In the genomic region with DNA sequence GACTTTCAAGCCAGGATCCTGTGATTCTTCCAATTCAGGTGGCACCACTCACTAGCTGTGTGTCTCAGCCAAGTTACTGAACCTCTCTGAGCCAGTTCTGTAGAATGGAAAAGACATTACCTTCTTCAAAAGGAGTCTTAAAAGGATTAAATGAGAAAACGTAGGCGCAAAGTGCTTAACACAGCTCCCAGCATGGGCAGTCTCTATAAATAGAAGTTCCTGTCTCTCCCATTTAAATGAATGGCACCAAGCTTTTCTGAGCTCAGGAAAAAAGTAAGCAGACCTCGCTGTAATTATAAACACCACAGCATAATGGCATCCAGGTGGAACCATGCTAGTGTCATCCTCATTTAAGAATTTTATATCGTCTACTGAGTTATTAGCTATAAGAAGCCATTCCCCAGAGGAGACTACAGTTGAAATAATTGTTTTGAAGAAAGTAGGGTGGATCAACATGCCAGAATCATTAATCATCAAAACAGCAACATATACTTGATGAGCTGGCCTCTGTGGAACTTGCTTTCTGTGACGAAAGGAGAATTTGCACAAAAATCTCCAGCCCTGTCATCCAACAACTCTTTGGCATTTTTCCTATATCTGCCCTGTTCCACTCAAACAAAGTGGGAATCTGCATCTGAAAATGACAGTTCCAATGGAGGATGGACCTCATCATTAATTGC, we compare ENCODE assay signal across 11 cellular contexts.
DNase-seq lines count a peak whose midpoint lies in the region; ATAC-seq, FAIRE-seq and TF ChIP-seq lines count a peak whose summit lies in the region.
"Had no signal": no experiment of that assay in that cellular context is flagged by ENCODE, and none has a peak within 500 bp of the region (broad histone marks: within the 10 kb centered on the region; RNA-seq: fewer than 3 reads in every experiment).

No MANE protein-coding gene starts in this region.

- peaks cover 27% of the 10 kb centered on the region for H3K4me1 ChIP-seq in mesodermal cell (ENCODE audit: control insufficient read depth, insufficient read depth, low read length, poor library complexity, severe bottlenecking)
- no peaks in the 10 kb centered on the region for H3K4me1 ChIP-seq in CD8-positive, alpha-beta memory T cell (ENCODE audit: insufficient read depth, low read length)
- peaks cover 5% of the 10 kb centered on the region; the same call in 1 of the 2 replicates for H3K4me1 ChIP-seq in H9 (ENCODE audit: insufficient read depth, low read length)
- H3K4me1 ChIP-seq: left lung had no signal

- H4K91ac ChIP-seq in H9 (ENCODE audit: insufficient read length, low read depth, low read length) = no peak overlapping the region

- no peak overlapping the region for H2BK5ac ChIP-seq in H9 (ENCODE audit: insufficient read length, low read length)

- no peaks in the 10 kb centered on the region for H3K4me1 Mint-ChIP-seq in CD8-positive, alpha-beta memory T cell
- peaks cover 35 to 37% of the 10 kb centered on the region in 2 experiments for H3K4me1 Mint-ChIP-seq in H9

- no peaks in the 10 kb centered on the region for H3K79me2 ChIP-seq in H9 (ENCODE audit: insufficient read depth, low read length)

- no peak overlapping the region for H2BK20ac ChIP-seq in H9 (ENCODE audit: low read depth, low read length, poor library complexity, severe bottlenecking)

- no peak overlapping the region for H4K8ac ChIP-seq in H9 (replicated peaks; ENCODE audit: insufficient read length, low read depth, low read length)

- peak overlapping the region; percentile 72 for H3K27ac ChIP-seq in mesodermal cell (ENCODE audit: low read depth, low read length, severe bottlenecking)
- H3K27ac ChIP-seq in CD8-positive, alpha-beta memory T cell (ENCODE audit: low read depth, low read length) = no peak overlapping the region
- H3K27ac ChIP-seq in H9 (ENCODE audit: insufficient read length, low read depth, low read length) = no peak overlapping the region
- H3K27ac ChIP-seq: left lung had no signal

- no peak overlapping the region for H3T11ph ChIP-seq in H9 (ENCODE audit: low read length)

- H3K9ac ChIP-seq in H9 (ENCODE audit: extremely low read depth, insufficient read length, low read length) = no peak overlapping the region

- no peak overlapping the region for H3K23ac ChIP-seq in H9 (ENCODE audit: insufficient read length, low read depth, low read length)

- no peaks in the 10 kb centered on the region for H3K36me3 Mint-ChIP-seq in CD8-positive, alpha-beta memory T cell
- no peaks in the 10 kb centered on the region for H3K36me3 Mint-ChIP-seq in H9 (ENCODE audit: insufficient read depth in 1 of 3, low read depth in 3 of 3)

- CTCF ChIA-PET in CD8-positive, alpha-beta memory T cell (lab: Charles Lee) = no interaction called here

- H4K5ac ChIP-seq in H9 (ENCODE audit: insufficient read length, low read depth, low read length) = no peak overlapping the region

- H3K56ac ChIP-seq in H9 (ENCODE audit: insufficient read length, low read depth, low read length) = no peak overlapping the region

- intact Hi-C loops in left colon (cut with DNase I, micrococcal nuclease) (no loop called here), cardiac septum (cut with DNase I) (loop anchor here (10.0 kb wide), 1 partner anchor 505 kb away; no protein-coding TSS in a partner anchor)

- no peak overlapping the region for H2BK120ac ChIP-seq in H9 (ENCODE audit: low read depth, low read length, poor library complexity, severe bottlenecking)

- H2AFZ ChIP-seq in H9 (ENCODE audit: low read length) = no peak overlapping the region

- H4K20me1 ChIP-seq in H9 (ENCODE audit: control insufficient read depth, insufficient read depth, insufficient read length) = no peaks in the 10 kb centered on the region

- peaks cover 0 to 2% (median 0%) of the 10 kb centered on the region in 5 donors for H3K9me3 Mint-ChIP-seq in CD8-positive, alpha-beta memory T cell
- no peaks in the 10 kb centered on the region for H3K9me3 Mint-ChIP-seq in H9

- ATAC-seq in left colon = no peak
- ATAC-seq: left lung, sciatic nerve had no signal

- DNase-seq in AG20443 (ENCODE audit: low spot score) (peak; percentile 87), LHCN-M2 (ENCODE audit: low read depth) (peak; percentile 93), bronchial epithelial cell (ENCODE audit: low read depth) (peak; percentile 95), left colon (no peak), H9 (no peak), cardiac septum (ENCODE audit: low spot score) (no peak)
- DNase-seq in CD8-positive, alpha-beta memory T cell = no peak
- DNase-seq: left lung, T-helper 9 cell had no signal

- POLR2A ChIA-PET in CD8-positive, alpha-beta memory T cell (lab: Charles Lee) = no interaction called here

- H3K14ac ChIP-seq in H9 (ENCODE audit: insufficient read depth, low read length) = no peak overlapping the region

- no peaks in the 10 kb centered on the region for H3K23me2 ChIP-seq in H9 (ENCODE audit: insufficient read length, low read depth, low read length, poor library complexity, severe bottlenecking)

- H3K4ac ChIP-seq in H9 (ENCODE audit: low read depth, low read length) = no peak overlapping the region

- 65 to 69% methylated on average over 2 to 4 of the region's 5 CpGs for WGBS in mesodermal cell (ENCODE audit: insufficient coverage in 2 of 2), 2 experiments
- WGBS in H9 (ENCODE audit: extremely low coverage, insufficient read length, low lambda C conversion rate) = no CpG with 5 or more reads among the region's 5 CpGs

- H3K79me1 ChIP-seq in H9 (ENCODE audit: insufficient read depth, low read depth, low read length, poor library complexity, severe bottlenecking) = no peaks in the 10 kb centered on the region

- H3K4me2 ChIP-seq in H9 (ENCODE audit: insufficient read depth, insufficient read length, low read length) = no peak overlapping the region

- H3K4me3 Mint-ChIP-seq in CD8-positive, alpha-beta memory T cell = no peak overlapping the region
- H3K4me3 Mint-ChIP-seq in H9 = no peak overlapping the region

- peak; percentile 64 for FAIRE-seq in bronchial epithelial cell (lab: Jason Lieb, UNC)

- H2AK5ac ChIP-seq in H9 (ENCODE audit: insufficient read length, low read length) = no peak overlapping the region

- no peak overlapping the region for H3K18ac ChIP-seq in H9 (ENCODE audit: insufficient read length, low read depth, low read length)

- H3K36me3 ChIP-seq in bronchial epithelial cell (ENCODE audit: control insufficient read depth, insufficient read depth, low read length) = no peaks in the 10 kb centered on the region
- no peaks in the 10 kb centered on the region for H3K36me3 ChIP-seq in mesodermal cell (ENCODE audit: control insufficient read depth, insufficient read depth, low read length)
- H3K36me3 ChIP-seq in CD8-positive, alpha-beta memory T cell (ENCODE audit: insufficient read depth, low read length) = no peaks in the 10 kb centered on the region
- H3K36me3 ChIP-seq: left lung had no signal

- H2BK12ac ChIP-seq in H9 (ENCODE audit: insufficient read length, low read depth, low read length) = no peak overlapping the region

- TF ChIP-seq CTCF in bronchial epithelial cell (IDR thresholded peaks at IDR 0.05; ENCODE audit: insufficient read depth, low read length, severe bottlenecking) (no peak), H9 (conservative IDR thresholded peaks at IDR 0.05) (no peak)

- H3K4me3 ChIP-seq in bronchial epithelial cell (ENCODE audit: low read depth, low read length) (no peak overlapping the region), mesodermal cell (ENCODE audit: extremely low read depth, insufficient read depth, low read length, poor library complexity, severe bottlenecking) (peak overlapping the region; percentile 1)
- no peak overlapping the region for H3K4me3 ChIP-seq in CD8-positive, alpha-beta memory T cell (ENCODE audit: low read length)
- H3K4me3 ChIP-seq: left lung had no signal

- no peaks in the 10 kb centered on the region for H3K27me3 ChIP-seq in bronchial epithelial cell (ENCODE audit: control insufficient read depth, insufficient read depth, low read length)
- H3K27me3 ChIP-seq in CD8-positive, alpha-beta memory T cell (ENCODE audit: insufficient read depth, low read length, poor library complexity, severe bottlenecking) = no peaks in the 10 kb centered on the region
- H3K27me3 ChIP-seq in H9 (ENCODE audit: insufficient read depth, low read length) = no peaks in the 10 kb centered on the region
- H3K27me3 ChIP-seq: left lung had no signal

- no peak overlapping the region for H2BK15ac ChIP-seq in H9 (ENCODE audit: low read depth, low read length)

- H3K9me3 ChIP-seq in mesodermal cell (ENCODE audit: control insufficient read depth, low read length) (no peaks in the 10 kb centered on the region), H9 (ENCODE audit: control insufficient read depth, low read depth, low read length) (no peaks in the 10 kb centered on the region)
- H3K9me3 ChIP-seq in CD8-positive, alpha-beta memory T cell (ENCODE audit: low read length) = no peaks in the 10 kb centered on the region
- H3K9me3 ChIP-seq: left lung had no signal

- H3K27ac Mint-ChIP-seq in CD8-positive, alpha-beta memory T cell = no peak overlapping the region
- H3K27ac Mint-ChIP-seq in H9 = no peak overlapping the region

- H3K27me3 Mint-ChIP-seq in CD8-positive, alpha-beta memory T cell = peaks cover 6 to 9% of the 10 kb centered on the region in 2 donors
- peaks cover 3% of the 10 kb centered on the region; the same call in 1 of the 2 replicates for H3K27me3 Mint-ChIP-seq in H9 (ENCODE audit: low read depth)

Comparison
In these comparisons a context has a peak if more than half of its experiments do, and no peak if none do; other contexts are left out.
1. DNase-seq: peak in AG20443 (single experiment), LHCN-M2 (single experiment) and bronchial epithelial cell (single experiment); none in left colon (0 of 2), CD8-positive, alpha-beta memory T cell (0 of 5), H9 (single experiment) and cardiac septum (single experiment).